8 cellular contexts compared by ENCODE assay signal in the genomic region with DNA sequence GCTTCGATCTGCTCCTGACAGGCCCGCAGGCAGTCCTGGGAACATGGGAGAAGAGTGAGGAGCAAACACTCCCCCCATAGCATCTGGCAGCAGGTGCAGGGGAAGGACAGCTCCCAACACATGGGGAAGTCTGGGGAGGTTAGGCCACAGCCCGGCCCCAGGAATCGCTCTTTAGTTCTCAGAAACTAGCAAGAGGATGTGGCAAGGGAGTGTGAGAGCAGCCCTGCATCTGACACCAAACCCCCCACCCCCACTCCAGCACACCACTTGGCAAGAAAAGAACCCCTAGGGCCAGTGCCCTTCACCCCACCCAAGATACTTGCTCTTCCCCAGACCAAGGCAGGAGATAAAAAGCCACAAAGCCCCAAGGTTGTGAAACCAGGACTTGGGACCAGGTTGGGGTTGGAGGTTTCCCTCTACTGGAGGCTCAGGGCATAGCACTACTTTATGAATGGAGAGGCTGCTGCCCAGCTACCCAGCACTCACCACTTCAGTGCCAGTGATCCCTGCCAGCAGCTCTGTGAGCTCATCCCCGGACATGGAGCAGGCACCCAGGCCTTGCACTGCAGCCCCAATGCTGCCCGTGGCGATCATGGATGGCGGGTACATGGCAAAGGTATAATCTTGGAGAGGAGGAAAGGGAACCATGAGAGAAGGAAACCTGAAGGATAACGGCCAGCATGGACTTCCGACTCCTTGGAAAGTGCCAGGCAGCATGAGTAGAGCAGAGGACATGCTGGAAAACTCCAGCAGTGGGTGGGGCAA. TPM values are rescaled to one million over a fixed set of nuclear protein-coding genes. Genes with fewer than 3 reads are reported as not detected.
DNase-seq lines count a peak whose midpoint lies in the region; ATAC-seq and TF ChIP-seq lines count a peak whose summit lies in the region.

No MANE protein-coding gene starts in this region.

- H3K4ac ChIP-seq in IMR-90 (ENCODE audit: low read depth, low read length), result no peak overlapping the region

- no peak overlapping the region for H2BK15ac ChIP-seq in IMR-90 (ENCODE audit: low read depth, low read length)

- no peak overlapping the region for H3K23ac ChIP-seq in IMR-90 (ENCODE audit: low read depth, low read length)

- H3K4me1 ChIP-seq in BLaER1 (peaks cover 76% of the 10 kb centered on the region), IMR-90 (ENCODE audit: control insufficient read depth, insufficient read depth, low read length) (peaks cover 26% of the 10 kb centered on the region), neutrophil (ENCODE audit: control insufficient read depth in 1 of 2, insufficient read depth in 1 of 2, low read depth in 1 of 2, low read length in 1 of 2) (peaks cover 61 to 65% of the 10 kb centered on the region in 2 experiments), testis (peaks cover 31% of the 10 kb centered on the region)

- no CpG with 5 or more reads among the region's 10 CpGs for WGBS in IMR-90 (ENCODE audit: extremely low coverage in 2 of 2, insufficient read length in 1 of 2), 2 experiments
- 55 to 59% methylated on average over 7 to 10 of the region's 10 CpGs for WGBS in testis, 2 donors

- H3K9me3 ChIP-seq in BLaER1 (no peaks in the 10 kb centered on the region), IMR-90 (ENCODE audit: control insufficient read depth, insufficient read depth, low read length) (no peaks in the 10 kb centered on the region), neutrophil (no peaks in the 10 kb centered on the region), testis (no peaks in the 10 kb centered on the region)

- peaks cover 11% of the 10 kb centered on the region; the same call in 1 of the 2 replicates for H3K9me1 ChIP-seq in IMR-90 (ENCODE audit: insufficient read depth, low read length)

- no peak overlapping the region; the same call in 1 of the 2 replicates for H2AK5ac ChIP-seq in IMR-90 (ENCODE audit: low read depth, low read length)

- no peak overlapping the region for H2BK20ac ChIP-seq in IMR-90 (ENCODE audit: low read depth, low read length)

- peaks cover 24 to 75% of the 10 kb centered on the region in 2 experiments for H3K79me1 ChIP-seq in IMR-90 (ENCODE audit: low read depth in 1 of 2, low read length in 2 of 2)

- H3K4me3 Mint-ChIP-seq in activated T-helper 2 cell treated with anti-CD3 and anti-CD28 coated beads, Interferon-gamma antibody, Interleukin-2, Interleukin-4, amounts not matched to agents 10 μg/mL and 5 μg/mL and 100 μg/mL, durations not matched to agents 14 hours and 24 hours and 36 hours (ENCODE audit: low read depth), result peak overlapping the region; percentile 86

- H3K18ac ChIP-seq in IMR-90 (ENCODE audit: low read depth, low read length), result no peak overlapping the region

- H4K20me1 ChIP-seq in BLaER1 (peaks cover 81% of the 10 kb centered on the region), IMR-90 (ENCODE audit: insufficient read depth, low read length) (peaks cover 54% of the 10 kb centered on the region)

- H2BK120ac ChIP-seq in IMR-90 (ENCODE audit: low read depth, low read length), result no peak overlapping the region

- CTCF ChIA-PET in IMR-90 (lab: Yijun Ruan, JAX), result interaction anchor here (0.9 to 1.0 kb wide), 3 partner anchors 9 to 110 kb away, joined by 3 read pairs; no protein-coding TSS in a partner anchor

- POLR2A ChIA-PET in IMR-90 (lab: Charles Lee; ENCODE audit: unreplicated experiment), result no interaction called here

- DNase-seq in IMR-90 (peak; percentile 85), RPMI7951 (ENCODE audit: low read depth) (peak; percentile 95), fibroblast of the aortic adventitia (ENCODE audit: low read depth) (peak; percentile 95), testis (peak; percentile 80)
- peak; percentile 89 for DNase-seq in activated T-helper 2 cell treated with anti-CD3 and anti-CD28 coated beads, Interferon-gamma antibody, Interleukin-2, Interleukin-4, amounts not matched to agents 10 μg/mL and 5 μg/mL and 100 μg/mL, durations not matched to agents 14 hours and 24 hours and 36 hours (ENCODE audit: low spot score)

- no peak overlapping the region for H4K5ac ChIP-seq in IMR-90 (ENCODE audit: low read depth, low read length)

- dilution Hi-C loops in IMR-90 (cut with HindIII; ENCODE audit: low sequenced_read_pairs, unreplicated experiment), result no loop called here

- H4K91ac ChIP-seq in IMR-90 (ENCODE audit: insufficient read depth, low read depth, low read length), result no peak overlapping the region

- TF ChIP-seq CTCF in IMR-90 (conservative IDR thresholded peaks at IDR 0.05; ENCODE audit: low read depth, low read length) (peak; percentile 92), fibroblast of the aortic adventitia (IDR thresholded peaks at IDR 0.05; ENCODE audit: insufficient read depth, low read length) (peak; percentile 98), neutrophil (IDR thresholded peaks at IDR 0.05) (peak; percentile 87), testis (IDR thresholded peaks at IDR 0.05) (peak; percentile 62 to 72 (median 69))

- no TSS peak for BruUV-seq in IMR-90 (replicated peaks; lab: Mats Ljungman, UMichigan)

- no peaks in the 10 kb centered on the region for H3K9me3 Mint-ChIP-seq in activated T-helper 2 cell treated with anti-CD3 and anti-CD28 coated beads, Interferon-gamma antibody, Interleukin-2, Interleukin-4, amounts not matched to agents 10 μg/mL and 5 μg/mL and 100 μg/mL, durations not matched to agents 14 hours and 24 hours and 36 hours

- H3K4me3 ChIP-seq in BLaER1 (peak overlapping the region; percentile 98), IMR-90 (ENCODE audit: insufficient read depth, low read depth, low read length) (no peak overlapping the region), fibroblast of the aortic adventitia (ENCODE audit: low read depth, low read length) (no peak overlapping the region), neutrophil (ENCODE audit: low read depth in 1 of 2, low read length in 1 of 2) (peak overlapping the region; percentile 97 to 99), testis (no peak overlapping the region)

- H2AFZ ChIP-seq in IMR-90 (replicated peaks; ENCODE audit: low read length, poor library complexity), result no peak overlapping the region

- H3K9ac ChIP-seq in BLaER1, result peak overlapping the region; percentile 100
- no peak overlapping the region for H3K9ac ChIP-seq in IMR-90 (ENCODE audit: low read depth, low read length)

- no peak overlapping the region for H3K56ac ChIP-seq in IMR-90 (ENCODE audit: extremely low read depth, insufficient read depth, low read length)

- TF ChIP-seq RAD21 in IMR-90 (IDR thresholded peaks at IDR 0.05; ENCODE audit: low read length), result peak; percentile 79

- H3K36me3 ChIP-seq in BLaER1 (peaks cover 100% of the 10 kb centered on the region), IMR-90 (ENCODE audit: control insufficient read depth, insufficient read depth, low read length) (peaks cover 40% of the 10 kb centered on the region), neutrophil (peaks cover 73% of the 10 kb centered on the region), testis (ENCODE audit: low read depth, missing control alignments) (no peaks in the 10 kb centered on the region)

- peak overlapping the region; percentile 60 for H2AK9ac ChIP-seq in IMR-90 (replicated peaks; ENCODE audit: low read depth, low read length, poor library complexity)

- TF ChIP-seq POLR2A in IMR-90 (IDR thresholded peaks at IDR 0.05; ENCODE audit: low read depth, low read length) (0 out of 2 replicates have a peak, but pooled peaks have one; percentile 38), testis (IDR thresholded peaks at IDR 0.05) (no peak)

- no peak overlapping the region for H4K8ac ChIP-seq in IMR-90 (ENCODE audit: low read depth in 2 of 2, low read length in 2 of 2)

- in situ Hi-C loops in IMR-90 (cut with MboI; ENCODE audit: low sequenced_read_pairs), result loop anchor here (5.0 to 10.0 kb wide), 2 partner anchors 106 to 151 kb away; a partner anchor contains a TSS

- peaks cover 84% of the 10 kb centered on the region for H3K36me3 Mint-ChIP-seq in activated T-helper 2 cell treated with anti-CD3 and anti-CD28 coated beads, Interferon-gamma antibody, Interleukin-2, Interleukin-4, amounts not matched to agents 10 μg/mL and 5 μg/mL and 100 μg/mL, durations not matched to agents 14 hours and 24 hours and 36 hours (ENCODE audit: low read depth)

- H3K4me2 ChIP-seq in BLaER1 (peak overlapping the region; percentile 98), IMR-90 (ENCODE audit: low read depth, low read length) (no peak overlapping the region)

- H3K27me3 Mint-ChIP-seq in activated T-helper 2 cell treated with anti-CD3 and anti-CD28 coated beads, Interferon-gamma antibody, Interleukin-2, Interleukin-4, amounts not matched to agents 10 μg/mL and 5 μg/mL and 100 μg/mL, durations not matched to agents 14 hours and 24 hours and 36 hours (ENCODE audit: low read depth), result no peaks in the 10 kb centered on the region

- peaks cover 67% of the 10 kb centered on the region for H3K4me1 Mint-ChIP-seq in activated T-helper 2 cell treated with anti-CD3 and anti-CD28 coated beads, Interferon-gamma antibody, Interleukin-2, Interleukin-4, amounts not matched to agents 10 μg/mL and 5 μg/mL and 100 μg/mL, durations not matched to agents 14 hours and 24 hours and 36 hours (ENCODE audit: low read depth)

- no peak overlapping the region for H2BK5ac ChIP-seq in IMR-90 (ENCODE audit: low read depth, low read length, poor library complexity, severe bottlenecking)

- H3K27me3 ChIP-seq in BLaER1, result no peaks in the 10 kb centered on the region
- no peaks in the 10 kb centered on the region for H3K27me3 ChIP-seq in IMR-90 (ENCODE audit: control insufficient read depth, insufficient read depth, low read length)
- no peaks in the 10 kb centered on the region for H3K27me3 ChIP-seq in neutrophil
- H3K27me3 ChIP-seq in testis, result no peaks in the 10 kb centered on the region

- H3K27ac ChIP-seq in BLaER1 (peak overlapping the region; percentile 99), IMR-90 (ENCODE audit: insufficient read depth, low read length) (peak overlapping the region; percentile 33; the same call in 1 of the 2 replicates), neutrophil (peak overlapping the region; percentile 95), testis (no peak overlapping the region)

- no peak overlapping the region for H3K14ac ChIP-seq in IMR-90 (replicated peaks; ENCODE audit: low read depth, low read length)

- H3K27ac Mint-ChIP-seq in activated T-helper 2 cell treated with anti-CD3 and anti-CD28 coated beads, Interferon-gamma antibody, Interleukin-2, Interleukin-4, amounts not matched to agents 10 μg/mL and 5 μg/mL and 100 μg/mL, durations not matched to agents 14 hours and 24 hours and 36 hours, result peak overlapping the region; percentile 83

- ATAC-seq in GM19351 (IDR thresholded peaks at IDR 0.05; ENCODE audit: unreplicated experiment) (peak; percentile 68), IMR-90 (ENCODE audit: low read depth) (peak; percentile 70)

- intact Hi-C loops in IMR-90 (cut with micrococcal nuclease) (loop anchor here (1.0 to 5.0 kb wide), 5 partner anchors 13 to 154 kb away; a partner anchor contains a TSS), testis (cut with DNase I; ENCODE audit: low total_unique reads) (loop anchor here (5.0 kb wide), 1 partner anchor 106 kb away; no protein-coding TSS in a partner anchor)
- intact Hi-C loops in activated T-helper 2 cell treated with anti-CD3 and anti-CD28 coated beads, Interferon-gamma antibody, Interleukin-2, Interleukin-4, amounts not matched to agents 10 μg/mL and 5 μg/mL and 100 μg/mL, durations not matched to agents 14 hours and 24 hours and 36 hours (cut with micrococcal nuclease), result loop anchor here (1.0 to 2.0 kb wide), 8 partner anchors 15 to 150 kb away; a partner anchor contains a TSS

RNA-seq across cellular contexts. Expression of a gene that starts 5.4 kb away (rescaled TPM):
- total RNA-seq in IMR-90 (2012; rRNA removed), result 19.2 and 19.4 TPM in 2 replicates
- 61.9 and 63.8 TPM in 2 replicates for polyA plus RNA-seq in IMR-90 (2012; rRNA removed)
- polyA plus RNA-seq in IMR-90 (2012; cell fraction: cytosol; rRNA removed), result 61.9 and 75.8 TPM in 2 replicates
- polyA plus RNA-seq in IMR-90 (2012; cell fraction: nucleus; rRNA removed; ENCODE audit: low replicate concordance), result 36.5 and 73.0 TPM in 2 replicates
- total RNA-seq in RPMI7951 (2014; rRNA removed; shearing (Covaris generic)), result 36.5 and 47.7 TPM in 2 replicates
- total RNA-seq in activated T-helper 2 cell treated with anti-CD3 and anti-CD28 coated beads, Interferon-gamma antibody, Interleukin-2, Interleukin-4, amounts not matched to agents 10 μg/mL and 5 μg/mL and 100 μg/mL, durations not matched to agents 14 hours and 24 hours and 36 hours, result 207 and 217 TPM in 2 replicates
- total RNA-seq in fibroblast of the aortic adventitia (ENCODE audit: low replicate concordance), result 25.8 and 28.1 TPM in 2 replicates
- total RNA-seq in testis, result 10 to 100 TPM; 27.9 to 32.9 TPM
- 21.2 TPM for polyA plus RNA-seq in testis (ENCODE audit: insufficient read depth, low read depth, low replicate concordance)

RNA-seq across cellular contexts. Expression of a gene that starts 15.0 kb away (rescaled TPM):
- total RNA-seq in IMR-90 (2012; rRNA removed) (25.3 and 26.7 TPM in 2 replicates), fibroblast of the aortic adventitia (ENCODE audit: low replicate concordance) (4.2 and 14.2 TPM in 2 replicates), testis (10 to 100 TPM; 13.7 to 18.7 TPM)
- polyA plus RNA-seq in IMR-90 (2012; rRNA removed) (35.5 and 36.3 TPM in 2 replicates), testis (ENCODE audit: insufficient read depth, low read depth, low replicate concordance) (20.5 TPM)
- 23.5 and 24.9 TPM in 2 replicates for polyA plus RNA-seq in IMR-90 (2012; cell fraction: cytosol; rRNA removed)
- 29.1 and 39.6 TPM in 2 replicates for polyA plus RNA-seq in IMR-90 (2012; cell fraction: nucleus; rRNA removed; ENCODE audit: low replicate concordance)
- 17.6 and 22.3 TPM in 2 replicates for total RNA-seq in RPMI7951 (2014; rRNA removed; shearing (Covaris generic))
- total RNA-seq in activated T-helper 2 cell treated with anti-CD3 and anti-CD28 coated beads, Interferon-gamma antibody, Interleukin-2, Interleukin-4, amounts not matched to agents 10 μg/mL and 5 μg/mL and 100 μg/mL, durations not matched to agents 14 hours and 24 hours and 36 hours, result 58.2 and 60.5 TPM in 2 replicates

RNA-seq across cellular contexts. Expression of a gene that starts 15.3 kb away (rescaled TPM):
- total RNA-seq in IMR-90 (2012; rRNA removed) (35.6 and 38.2 TPM in 2 replicates), fibroblast of the aortic adventitia (ENCODE audit: low replicate concordance) (29.9 and 36.6 TPM in 2 replicates), testis (10 to 100 TPM; 25.1 TPM)
- polyA plus RNA-seq in IMR-90 (2012; rRNA removed) (22.0 and 24.8 TPM in 2 replicates), testis (ENCODE audit: insufficient read depth, low read depth, low replicate concordance) (15.9 TPM)
- 16.4 and 20.3 TPM in 2 replicates for polyA plus RNA-seq in IMR-90 (2012; cell fraction: cytosol; rRNA removed)
- polyA plus RNA-seq in IMR-90 (2012; cell fraction: nucleus; rRNA removed; ENCODE audit: low replicate concordance), result 14.3 and 22.5 TPM in 2 replicates
- total RNA-seq in RPMI7951 (2014; rRNA removed; shearing (Covaris generic)), result 22.7 and 24.2 TPM in 2 replicates
- total RNA-seq in activated T-helper 2 cell treated with anti-CD3 and anti-CD28 coated beads, Interferon-gamma antibody, Interleukin-2, Interleukin-4, amounts not matched to agents 10 μg/mL and 5 μg/mL and 100 μg/mL, durations not matched to agents 14 hours and 24 hours and 36 hours, result 23.7 and 24.3 TPM in 2 replicates

RNA-seq across cellular contexts. Expression of a gene that starts 41.1 kb away (rescaled TPM):
- total RNA-seq in IMR-90 (2012; rRNA removed) (1.4 TPM in 2 replicates), fibroblast of the aortic adventitia (ENCODE audit: low replicate concordance) (2.7 and 11.2 TPM in 2 replicates), testis (10 to 100 TPM; 19.7 to 26.3 TPM)
- polyA plus RNA-seq in IMR-90 (2012; rRNA removed) (1.4 and 2.1 TPM in 2 replicates), testis (ENCODE audit: insufficient read depth, low read depth, low replicate concordance) (9.3 TPM)
- polyA plus RNA-seq in IMR-90 (2012; cell fraction: cytosol; rRNA removed), result 0.55 and 0.92 TPM in 2 replicates
- 9.5 and 9.8 TPM in 2 replicates for polyA plus RNA-seq in IMR-90 (2012; cell fraction: nucleus; rRNA removed; ENCODE audit: low replicate concordance)
- 0.60 and 1.3 TPM in 2 replicates for total RNA-seq in RPMI7951 (2014; rRNA removed; shearing (Covaris generic))
- 6.1 and 6.4 TPM in 2 replicates for total RNA-seq in activated T-helper 2 cell treated with anti-CD3 and anti-CD28 coated beads, Interferon-gamma antibody, Interleukin-2, Interleukin-4, amounts not matched to agents 10 μg/mL and 5 μg/mL and 100 μg/mL, durations not matched to agents 14 hours and 24 hours and 36 hours

Comparison
In these comparisons a context has a peak if more than half of its experiments do, and no peak if none do; other contexts are left out.
1. H3K27ac ChIP-seq: peak in BLaER1 (single experiment), IMR-90 (single experiment) and neutrophil (single experiment); none in testis (0 of 2).
2. H3K4me3 ChIP-seq: peak in BLaER1 (single experiment) and neutrophil (2 of 2); none in IMR-90 (single experiment), fibroblast of the aortic adventitia (single experiment) and testis (0 of 2).
3. Peak in every context shown above with its lines, with median percentiles within 50 percentile points of each other: DNase-seq and CTCF ChIP-seq.